In the genomic region with DNA sequence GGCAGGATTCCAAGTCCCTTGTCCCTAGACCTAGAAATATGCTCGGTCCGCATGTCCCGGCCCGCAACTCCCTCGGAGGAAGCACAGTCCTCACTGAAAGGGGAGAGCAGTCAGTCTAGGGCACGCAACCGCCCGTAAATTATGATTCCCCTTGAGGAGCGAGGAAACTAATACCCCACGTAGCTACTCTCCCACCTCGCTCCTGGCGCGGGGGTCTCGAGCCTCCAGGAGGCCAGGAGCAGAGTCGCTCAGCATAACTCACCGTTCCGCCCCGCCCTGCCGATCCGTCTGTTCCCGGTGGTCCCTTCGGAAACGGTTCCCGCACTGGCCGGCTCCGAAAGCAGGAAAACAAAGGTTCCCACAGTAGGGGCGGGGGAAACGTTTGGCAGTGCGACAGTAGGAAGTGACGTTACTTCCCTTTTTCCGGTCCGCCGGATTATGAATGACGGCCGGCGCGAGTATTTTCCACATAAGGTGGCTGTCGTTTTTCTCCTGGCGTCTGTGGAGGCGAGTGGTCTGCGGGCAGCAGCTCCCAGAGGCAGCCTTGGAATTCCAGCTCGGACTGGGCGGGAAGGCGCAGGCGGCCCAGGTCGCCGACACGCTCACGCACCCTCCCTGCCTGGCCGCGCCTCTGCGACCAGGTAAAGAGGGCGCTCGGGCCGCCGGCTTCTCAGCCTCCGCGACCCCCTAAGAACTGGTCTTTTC, we compare ENCODE assay signal across 1 cellular context.
TF ChIP-seq lines count a peak whose summit lies in the region.

A gene with protein sequence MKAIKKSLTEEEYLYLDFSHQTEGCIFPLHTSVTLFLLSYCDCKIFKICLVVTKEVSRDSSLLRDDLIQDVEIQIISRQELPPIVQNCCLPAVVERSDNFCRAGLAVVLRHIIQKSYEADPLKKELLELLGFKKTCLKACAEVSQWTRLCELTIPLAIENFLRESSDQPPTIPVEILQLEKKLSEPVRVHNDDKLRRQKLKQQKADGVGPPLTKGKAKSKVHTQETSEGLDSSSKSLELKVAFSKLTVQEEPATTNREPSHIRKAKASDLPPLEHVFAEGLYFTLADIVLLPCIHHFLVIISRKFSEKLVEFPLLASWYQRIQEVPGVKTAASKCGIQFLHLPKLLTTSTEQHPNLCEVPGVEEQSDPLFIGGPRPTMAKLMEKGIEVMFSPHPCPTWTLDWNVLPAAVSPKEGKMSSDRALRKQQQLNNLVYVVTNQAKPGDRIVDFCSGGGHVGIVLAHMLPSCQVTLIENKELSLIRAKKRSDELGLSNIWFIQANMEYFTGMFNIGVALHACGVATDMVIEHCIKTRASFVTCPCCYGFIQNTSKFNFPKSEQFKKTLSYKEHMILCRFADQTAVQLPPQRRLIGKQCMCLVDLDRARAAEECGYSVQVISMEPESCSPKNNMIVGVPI (plus strand): TSS at position 409 of the 705 bp plus-strand sequence. CDS start 8,830 bp downstream, outside the sequence.
A gene with protein sequence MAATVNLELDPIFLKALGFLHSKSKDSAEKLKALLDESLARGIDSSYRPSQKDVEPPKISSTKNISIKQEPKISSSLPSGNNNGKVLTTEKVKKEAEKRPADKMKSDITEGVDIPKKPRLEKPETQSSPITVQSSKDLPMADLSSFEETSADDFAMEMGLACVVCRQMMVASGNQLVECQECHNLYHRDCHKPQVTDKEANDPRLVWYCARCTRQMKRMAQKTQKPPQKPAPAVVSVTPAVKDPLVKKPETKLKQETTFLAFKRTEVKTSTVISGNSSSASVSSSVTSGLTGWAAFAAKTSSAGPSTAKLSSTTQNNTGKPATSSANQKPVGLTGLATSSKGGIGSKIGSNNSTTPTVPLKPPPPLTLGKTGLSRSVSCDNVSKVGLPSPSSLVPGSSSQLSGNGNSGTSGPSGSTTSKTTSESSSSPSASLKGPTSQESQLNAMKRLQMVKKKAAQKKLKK (minus strand): TSS at position 314 of the 705 bp plus-strand sequence. CDS start 8,684 bp downstream, outside the sequence.

TF ChIP-seq in neural cell, 6 proteins besides CTCF, POLR2A, EP300 and RAD21:
- TF ChIP-seq, protein P1, sequence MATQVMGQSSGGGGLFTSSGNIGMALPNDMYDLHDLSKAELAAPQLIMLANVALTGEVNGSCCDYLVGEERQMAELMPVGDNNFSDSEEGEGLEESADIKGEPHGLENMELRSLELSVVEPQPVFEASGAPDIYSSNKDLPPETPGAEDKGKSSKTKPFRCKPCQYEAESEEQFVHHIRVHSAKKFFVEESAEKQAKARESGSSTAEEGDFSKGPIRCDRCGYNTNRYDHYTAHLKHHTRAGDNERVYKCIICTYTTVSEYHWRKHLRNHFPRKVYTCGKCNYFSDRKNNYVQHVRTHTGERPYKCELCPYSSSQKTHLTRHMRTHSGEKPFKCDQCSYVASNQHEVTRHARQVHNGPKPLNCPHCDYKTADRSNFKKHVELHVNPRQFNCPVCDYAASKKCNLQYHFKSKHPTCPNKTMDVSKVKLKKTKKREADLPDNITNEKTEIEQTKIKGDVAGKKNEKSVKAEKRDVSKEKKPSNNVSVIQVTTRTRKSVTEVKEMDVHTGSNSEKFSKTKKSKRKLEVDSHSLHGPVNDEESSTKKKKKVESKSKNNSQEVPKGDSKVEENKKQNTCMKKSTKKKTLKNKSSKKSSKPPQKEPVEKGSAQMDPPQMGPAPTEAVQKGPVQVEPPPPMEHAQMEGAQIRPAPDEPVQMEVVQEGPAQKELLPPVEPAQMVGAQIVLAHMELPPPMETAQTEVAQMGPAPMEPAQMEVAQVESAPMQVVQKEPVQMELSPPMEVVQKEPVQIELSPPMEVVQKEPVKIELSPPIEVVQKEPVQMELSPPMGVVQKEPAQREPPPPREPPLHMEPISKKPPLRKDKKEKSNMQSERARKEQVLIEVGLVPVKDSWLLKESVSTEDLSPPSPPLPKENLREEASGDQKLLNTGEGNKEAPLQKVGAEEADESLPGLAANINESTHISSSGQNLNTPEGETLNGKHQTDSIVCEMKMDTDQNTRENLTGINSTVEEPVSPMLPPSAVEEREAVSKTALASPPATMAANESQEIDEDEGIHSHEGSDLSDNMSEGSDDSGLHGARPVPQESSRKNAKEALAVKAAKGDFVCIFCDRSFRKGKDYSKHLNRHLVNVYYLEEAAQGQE (IDR thresholded peaks at IDR 0.05; ENCODE audit: borderline replicate concordance), result peak; percentile 94
- TF ChIP-seq SMC3 (conservative IDR thresholded peaks at IDR 0.05; ENCODE audit: poor library complexity) (peak; percentile 69), MXI1 (conservative IDR thresholded peaks at IDR 0.05; ENCODE audit: poor library complexity, severe bottlenecking) (peak; percentile 85), POLR2AphosphoS5 (IDR thresholded peaks at IDR 0.05) (peak; percentile 93), EZH2 (IDR thresholded peaks at IDR 0.05; ENCODE audit: borderline replicate concordance, insufficient read depth, low read length, poor library complexity, severe bottlenecking) (no peak), TAF1 (IDR thresholded peaks at IDR 0.05; ENCODE audit: low read depth) (peak; percentile 85)
TF ChIP-seq in neural cell: peak in this region for 5.
